Comparison of ENCODE assay signal across 34 cellular contexts in the genomic region with DNA sequence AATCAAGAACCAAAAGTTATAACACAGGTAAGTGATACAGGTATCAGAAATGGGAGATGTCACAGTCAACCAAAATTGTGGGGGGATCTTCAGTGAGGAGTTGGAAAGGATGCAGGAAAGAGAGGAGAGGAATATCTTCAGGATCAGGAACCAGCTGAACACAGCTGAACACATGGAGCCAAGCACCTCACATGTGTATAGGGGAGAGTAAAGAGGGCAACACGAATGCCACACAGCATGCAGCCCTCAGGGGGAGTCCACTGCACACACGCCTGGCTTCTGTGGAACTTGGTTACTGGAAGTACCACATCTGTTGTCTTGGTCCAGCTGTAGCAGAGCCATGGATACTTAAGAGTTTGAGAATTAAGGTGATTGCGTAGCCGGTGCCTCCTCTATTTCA.
"Had no signal": no experiment of that assay in that cellular context is flagged by ENCODE, and none has a peak within 500 bp of the region (broad histone marks: within the 10 kb centered on the region; RNA-seq: fewer than 3 reads in every experiment).

No MANE protein-coding gene starts in this region.

- H3K9me3 ChIP-seq: adrenal gland, body of pancreas had no signal

- H3K4me3 ChIP-seq: adrenal gland, body of pancreas, breast epithelium had no signal

- ATAC-seq: activated CD8-positive, alpha-beta T cell treated with anti-CD3 and anti-CD28 coated beads for 36 hours; activated naive CD4-positive, alpha-beta T cell treated with anti-CD3 and anti-CD28 coated beads, Interleukin-2, amount 50 U/mL, for 72 hours; activated T-cell treated with anti-CD3 and anti-CD28 coated beads, Interleukin-2, amount 50 U/mL, for 4 hours; activated T-cell treated with anti-CD3 and anti-CD28 coated beads, Interleukin-2, amount 50 U/mL, for 72 hours; activated T-helper 17 cell treated with anti-CD3 and anti-CD28 coated beads, Interleukin-2, amount 50 U/mL, for 72 hours; body of pancreas had no signal

- H3K36me3 ChIP-seq: adrenal gland, brain microvascular endothelial cell, breast epithelium had no signal

- H3K27ac ChIP-seq: adrenal gland, body of pancreas, brain microvascular endothelial cell, breast epithelium, VCaP had no signal

- H3K4me1 ChIP-seq: adrenal gland, body of pancreas, breast epithelium had no signal

- H3K27me3 ChIP-seq: adrenal gland, body of pancreas, brain microvascular endothelial cell, breast epithelium had no signal

- DNase-seq: activated B cell treated with CpG ODN at 0.5 μM for 24 hours; activated CD4-positive, alpha-beta memory T cell treated with anti-CD3 and anti-CD28 coated beads for 36 hours; activated CD4-positive, alpha-beta T cell treated with anti-CD3 and anti-CD28 coated beads for 4 hours; activated CD4-positive, alpha-beta T cell treated with anti-CD3 and anti-CD28 coated beads, Interleukin-2, amount 10 ng/mL, durations not matched to agents 24 days and 14 days; activated CD4-positive, alpha-beta T cell treated with anti-CD3 and anti-CD28 coated beads, Interleukin-2, amount 50 U/mL, for 1 hour; activated CD4-positive, alpha-beta T cell treated with anti-CD3 and anti-CD28 coated beads, Interleukin-2, amount 50 U/mL, for 4 hours; activated CD4-positive, CD25-positive, alpha-beta regulatory T cell treated with anti-CD3 and anti-CD28 coated beads, Interleukin-2, amount 50 U/mL, for 72 hours; activated CD8-positive, alpha-beta memory T cell treated with anti-CD3 and anti-CD28 coated beads, Interleukin-2, amount 50 U/mL, for 4 hours; activated CD8-positive, alpha-beta T cell treated with anti-CD3 and anti-CD28 coated beads for 36 hours; activated effector memory CD4-positive, alpha-beta T cell treated with anti-CD3 and anti-CD28 coated beads, Interleukin-2, amount 50 U/mL, for 16 hours; activated gamma-delta T cell treated with Interleukin-2 at 50 U/mL for 16 hours; activated naive CD4-positive, alpha-beta T cell; activated naive CD4-positive, alpha-beta T cell treated with anti-CD3 and anti-CD28 coated beads for 36 hours; activated naive CD4-positive, alpha-beta T cell treated with anti-CD3 and anti-CD28 coated beads, Interleukin-2, amount 50 U/mL, for 16 hours; activated naive CD8-positive, alpha-beta T cell treated with anti-CD3 and anti-CD28 coated beads for 36 hours; activated T-cell treated with anti-CD3 and anti-CD28 coated beads for 4 hours; activated T-cell treated with anti-CD3 and anti-CD28 coated beads, Interleukin-2, amount 50 U/mL, for 1 hour; activated T-cell treated with anti-CD3 and anti-CD28 coated beads, Interleukin-2, amount 50 U/mL, for 4 hours; activated T-cell treated with anti-CD3 and anti-CD28 coated beads, Interleukin-2, amount 50 U/mL, for 72 hours; adrenal gland; amniotic stem cell; aorta; body of pancreas; brain microvascular endothelial cell; central memory CD4-positive, alpha-beta T cell; T-helper 1 cell; T-helper 2 cell; T-helper 9 cell had no signal

- FAIRE-seq: astrocyte, TTC549 had no signal
